Comparison of ENCODE assay signal across 8 cellular contexts in the genomic region with DNA sequence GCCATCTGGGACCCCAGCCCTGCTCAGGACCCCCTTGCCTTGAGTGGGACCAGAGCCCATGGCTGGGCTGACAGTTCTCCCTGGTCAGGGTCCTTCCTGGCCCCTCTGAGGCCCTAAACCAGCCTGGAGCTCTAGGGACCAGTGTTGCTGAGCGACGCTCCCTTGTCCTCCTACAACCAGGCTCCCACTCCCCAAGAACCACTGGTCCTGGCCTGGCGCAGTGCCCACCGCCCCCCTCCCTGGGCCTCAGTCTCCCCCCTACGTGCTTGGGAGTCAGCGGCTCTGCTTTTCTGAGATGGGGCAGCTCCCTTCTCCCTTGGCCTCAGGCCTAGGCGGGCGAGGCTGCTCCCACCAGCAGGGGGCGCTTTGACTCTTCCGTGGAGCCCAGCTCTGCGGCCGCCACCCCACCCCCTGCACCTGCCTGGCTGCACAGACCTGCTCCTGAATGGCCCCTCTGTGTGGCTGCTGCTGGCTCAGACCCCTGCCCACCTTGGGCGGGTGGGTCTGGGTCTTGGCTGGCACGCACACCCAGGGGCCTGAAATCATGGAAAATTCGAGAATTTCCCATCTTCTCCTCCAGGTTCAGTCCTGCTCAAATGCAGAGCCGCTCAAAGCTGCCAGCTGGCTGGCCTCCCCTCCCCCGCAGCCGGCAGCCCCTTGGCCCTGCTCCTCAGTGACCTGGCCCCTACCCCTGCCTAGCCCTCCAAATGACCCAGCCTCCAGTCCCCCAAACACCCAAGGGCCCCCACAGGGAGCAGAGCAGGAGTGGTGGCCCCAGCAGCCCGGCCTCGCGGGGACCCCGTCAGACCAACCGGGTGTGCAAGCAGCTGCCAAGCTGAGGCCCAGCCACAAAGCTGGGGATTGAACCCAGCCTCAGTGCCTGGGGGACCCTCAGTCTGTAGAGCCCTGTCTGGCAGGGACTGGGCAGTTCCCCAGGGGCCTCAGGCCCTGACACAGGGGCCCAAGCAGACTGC.
A peak's percentile ranks its signal among the peaks of the same experiment; 100 is the strongest.
DNase-seq lines count a peak whose midpoint lies in the region; ATAC-seq and TF ChIP-seq lines count a peak whose summit lies in the region.

No MANE protein-coding gene starts in this region.

- no peak for ATAC-seq in GM19023 (IDR thresholded peaks at IDR 0.05; ENCODE audit: unreplicated experiment)

- TF ChIP-seq CTCF in GM20000 (IDR thresholded peaks at IDR 0.05; ENCODE audit: extremely low read depth, missing control alignments) (peak; percentile 86), VCaP (conservative IDR thresholded peaks at IDR 0.05) (peak; percentile 95), brain microvascular endothelial cell (IDR thresholded peaks at IDR 0.05; ENCODE audit: low read depth, low read length, missing control alignments) (peak; percentile 96)

- H3K27me3 ChIP-seq in brain microvascular endothelial cell (replicated peaks), result no peaks in the 10 kb centered on the region

- no peak overlapping the region for H3K4me3 ChIP-seq in brain microvascular endothelial cell (ENCODE audit: low read depth, low read length)

- in situ Hi-C loops in brain microvascular endothelial cell (cut with HindIII; ENCODE audit: low pct_ligation_motif_present, low sequenced_read_pairs), result no loop called here

- H3K27ac ChIP-seq in VCaP (no peak overlapping the region), brain microvascular endothelial cell (no peak overlapping the region)

- H3K36me3 ChIP-seq in brain microvascular endothelial cell (replicated peaks), result no peaks in the 10 kb centered on the region

- DNase-seq in AG20443 (ENCODE audit: low spot score), result peak; percentile 92
- peak; percentile 92 for DNase-seq in GM20000 (ENCODE audit: low spot score)
- DNase-seq in NCI-H128 (lab: John Stamatoyannopoulos, UW; ENCODE audit: unreplicated experiment), result peak; percentile 24
- peak; percentile 41 for DNase-seq in brain microvascular endothelial cell
- DNase-seq in iris pigment epithelial cell (ENCODE audit: low read depth), result peak; percentile 71
- DNase-seq in stimulated activated CD4-positive, alpha-beta T cell treated with anti-CD3 and anti-CD28 coated beads, Interleukin-15, amount 100 ng/mL, for 24 hours, result peak; percentile 88

Comparison
In these comparisons a context has a peak if more than half of its experiments do, and no peak if none do; other contexts are left out.
1. DNase-seq: peak in every context shown above with its lines; median percentile 92 in AG20443; 92 in GM20000; 88 in stimulated activated CD4-positive, alpha-beta T cell treated with anti-CD3 and anti-CD28 coated beads, Interleukin-15, amount 100 ng/mL, for 24 hours; 71 in iris pigment epithelial cell; 41 in brain microvascular endothelial cell; 24 in NCI-H128.